In genomic region chr19:44051654-44052402, GRCh38 we compare ENCODE assay signal across 8 cellular contexts. TPM values are rescaled to one million over a fixed set of nuclear protein-coding genes. Genes with fewer than 3 reads are reported as not detected.
DNase-seq lines count a peak whose midpoint lies in the region; ATAC-seq lines count a peak whose summit lies in the region.

ZNF223 (plus strand) TSS chr19:44052036; CDS start chr19:44055177, 3,141 bp downstream.

- H3K9me3 Mint-ChIP-seq in activated CD4-positive, alpha-beta memory T cell treated with anti-CD3 and anti-CD28 coated beads for 36 hours, result peaks cover 19% of the 10 kb centered on the region

- H3K36me3 ChIP-seq in duodenal mucosa (ENCODE audit: control insufficient read depth in 1 of 2, insufficient read depth in 2 of 2, low read length in 2 of 2), result peaks cover 4 to 12% of the 10 kb centered on the region in 2 donors

- ATAC-seq in HG02938 (IDR thresholded peaks at IDR 0.05; ENCODE audit: unreplicated experiment) (peak; percentile 42), HG03135 (IDR thresholded peaks at IDR 0.05; ENCODE audit: unreplicated experiment) (no peak)

- peaks cover 26% of the 10 kb centered on the region for H3K36me3 Mint-ChIP-seq in activated CD4-positive, alpha-beta memory T cell treated with anti-CD3 and anti-CD28 coated beads for 36 hours

- peaks cover 0 to 3% of the 10 kb centered on the region in 2 donors for H3K27me3 ChIP-seq in duodenal mucosa (ENCODE audit: control insufficient read depth in 1 of 2, insufficient read depth in 2 of 2, low read length in 2 of 2)

- POLR2A ChIA-PET in activated CD4-positive, alpha-beta memory T cell treated with anti-CD3 and anti-CD28 coated beads for 36 hours (lab: Charles Lee), result no interaction called here

- DNase-seq in DMS53 treated with DMSO at 0.1 percent for 48 hours (lab: John Stamatoyannopoulos, UW; ENCODE audit: unreplicated experiment) (peak; percentile 99), NCI-H524 treated with DMSO at 0.1 percent for 48 hours (lab: John Stamatoyannopoulos, UW) (peak; percentile 76), left kidney (ENCODE audit: low read depth, low spot score) (peak; percentile 99)
- DNase-seq in activated CD4-positive, alpha-beta memory T cell treated with anti-CD3 and anti-CD28 coated beads for 36 hours, result peak; percentile 69
- peak; percentile 14 to 23 for DNase-seq in stimulated activated CD4-positive, alpha-beta T cell treated with anti-CD3 and anti-CD28 coated beads, Interleukin-15, amount 100 ng/mL, for 48 hours (ENCODE audit: low read depth in 2 of 2)

- H3K27ac Mint-ChIP-seq in activated CD4-positive, alpha-beta memory T cell treated with anti-CD3 and anti-CD28 coated beads for 36 hours, result peak within 1 kb of the TSS; percentile 49

- H3K4me3 Mint-ChIP-seq in activated CD4-positive, alpha-beta memory T cell treated with anti-CD3 and anti-CD28 coated beads for 36 hours, result peak within 1 kb of the TSS; percentile 82

- H3K4me1 ChIP-seq in duodenal mucosa (ENCODE audit: control insufficient read depth in 1 of 2, insufficient read depth in 2 of 2, low read length in 2 of 2), result peaks cover 10 to 18% of the 10 kb centered on the region in 2 donors

- peaks cover 14% of the 10 kb centered on the region for H3K4me1 Mint-ChIP-seq in activated CD4-positive, alpha-beta memory T cell treated with anti-CD3 and anti-CD28 coated beads for 36 hours (ENCODE audit: low read depth)

- peaks cover 7 to 12% of the 10 kb centered on the region in 2 donors for H3K9me3 ChIP-seq in duodenal mucosa (ENCODE audit: control insufficient read depth in 1 of 2, low read length in 2 of 2)

- H3K9ac ChIP-seq in duodenal mucosa (ENCODE audit: low read depth in 1 of 2, low read length in 2 of 2), result peak within 1 kb of the TSS; percentile 82 to 87

- peak within 1 kb of the TSS; percentile 13 for H3K27ac ChIP-seq in duodenal mucosa (ENCODE audit: low read depth, low read length)

- CTCF ChIA-PET in activated CD4-positive, alpha-beta memory T cell treated with anti-CD3 and anti-CD28 coated beads for 36 hours (lab: Charles Lee), result no interaction called here

- intact Hi-C loops in activated CD4-positive, alpha-beta memory T cell treated with anti-CD3 and anti-CD28 coated beads for 36 hours (cut with micrococcal nuclease), result loop anchor here (1.0 kb wide), 2 partner anchors 43 to 50 kb away; partner anchors contain the start of gene ZNF230

- peak within 1 kb of the TSS; percentile 80 to 97 for H3K4me3 ChIP-seq in duodenal mucosa (ENCODE audit: low read depth in 1 of 2, low read length in 2 of 2)

- H3K27me3 Mint-ChIP-seq in activated CD4-positive, alpha-beta memory T cell treated with anti-CD3 and anti-CD28 coated beads for 36 hours, result peaks cover 7% of the 10 kb centered on the region

RNA-seq across cellular contexts. Expression of gene ZNF223, which starts in this region (rescaled TPM):
- total RNA-seq in activated CD4-positive, alpha-beta memory T cell treated with anti-CD3 and anti-CD28 coated beads for 36 hours, result under 1 TPM; 0.55 to 0.73 TPM

Comparison
In these comparisons a context has a peak if more than half of its experiments do, and no peak if none do; other contexts are left out.
1. Peak in DNase-seq in activated CD4-positive, alpha-beta memory T cell treated with anti-CD3 and anti-CD28 coated beads for 36 hours; RNA of the gene not detected or under 1 TPM.
2. DNase-seq: peak in every context shown above with its lines; median percentile 99 in DMS53 treated with DMSO at 0.1 percent for 48 hours; 99 in left kidney; 76 in NCI-H524 treated with DMSO at 0.1 percent for 48 hours; 69 in activated CD4-positive, alpha-beta memory T cell treated with anti-CD3 and anti-CD28 coated beads for 36 hours; 18 in stimulated activated CD4-positive, alpha-beta T cell treated with anti-CD3 and anti-CD28 coated beads, Interleukin-15, amount 100 ng/mL, for 48 hours.